ENCODE assay signal across 31 cellular contexts in genomic region chr1:192812420-192813209, GRCh38. TPM values are rescaled to one million over a fixed set of nuclear protein-coding genes. Genes with fewer than 3 reads are reported as not detected.
A peak's percentile ranks its signal among the peaks of the same experiment; 100 is the strongest.
DNase-seq lines count a peak whose midpoint lies in the region; ATAC-seq, FAIRE-seq and TF ChIP-seq lines count a peak whose summit lies in the region.
"Had no signal": no experiment of that assay in that cellular context is flagged by ENCODE, and none has a peak within 500 bp of the region (broad histone marks: within the 10 kb centered on the region; RNA-seq: fewer than 3 reads in every experiment).

No MANE protein-coding gene starts in this region.

- no peaks in the 10 kb centered on the region for H3K36me3 Mint-ChIP-seq in activated CD4-positive, alpha-beta T cell treated with anti-CD3 and anti-CD28 coated beads, Interleukin-2, amount 10 ng/mL, durations not matched to agents 7 days and 5 days (ENCODE audit: low read depth)

- POLR2A ChIA-PET in A549 (lab: Yijun Ruan, JAX) = interaction anchor here (0.6 kb wide), 1 partner anchor 94 kb away, joined by 3 read pairs; no protein-coding TSS in a partner anchor
- POLR2A ChIA-PET in activated CD4-positive, alpha-beta T cell treated with anti-CD3 and anti-CD28 coated beads, Interleukin-2, amount 10 ng/mL, durations not matched to agents 7 days and 5 days (lab: Charles Lee) = interaction anchor here (0.7 kb wide), 1 partner anchor 229 kb away, joined by 4 read pairs; no protein-coding TSS in a partner anchor

- CTCF ChIA-PET in A549 (lab: Yijun Ruan, JAX) = interaction anchor here (1.4 to 8.2 kb wide), 2 partner anchors 205 to 206 kb away, joined by 6 to 85 read pairs; no protein-coding TSS in a partner anchor
- CTCF ChIA-PET in activated CD4-positive, alpha-beta T cell treated with anti-CD3 and anti-CD28 coated beads, Interleukin-2, amount 10 ng/mL, durations not matched to agents 7 days and 5 days (lab: Charles Lee) = interaction anchor here (0.7 to 1.0 kb wide), 2 partner anchors 139 to 246 kb away, joined by 3 read pairs; partner anchors contain the start of genes RO60 and UCHL5

- no peak for TF ChIP-seq POLR2A in A549 (IDR thresholded peaks at IDR 0.05; ENCODE audit: low read length)
- TF ChIP-seq POLR2A in body of pancreas (IDR thresholded peaks at IDR 0.05) = peak in 2 of 3 donors; percentile 60 to 68

- H3K9me3 Mint-ChIP-seq in activated CD4-positive, alpha-beta T cell treated with anti-CD3 and anti-CD28 coated beads, Interleukin-2, amount 10 ng/mL, durations not matched to agents 7 days and 5 days = no peaks in the 10 kb centered on the region
- H3K9me3 Mint-ChIP-seq: activated CD8-positive, alpha-beta T cell treated with anti-CD3 and anti-CD28 coated beads for 36 hours; activated T-helper 1 cell treated with anti-CD3 and anti-CD28 coated beads, Interleukin-12 subunit alpha, Interleukin-12 subunit beta, Interleukin-2, Interleukin-4 antibody, amounts not matched to agents 30 ng/mL and 10 ng/mL and 1 ng/mL, durations not matched to agents 14 hours and 24 hours and 36 hours; brain; T-helper 2 cell treated with Interferon-gamma antibody and Interleukin-4, amounts not matched to agents 5 μg/mL and 100 μg/mL, for 36 hours had no signal

- DNase-seq in A549 (ENCODE audit: low read depth in 1 of 2, low spot score in 1 of 2) = no peak
- DNase-seq in body of pancreas = no peak
- peak; percentile 49 for DNase-seq in iris pigment epithelial cell (ENCODE audit: low read depth)
- no peak for DNase-seq in activated CD4-positive, alpha-beta T cell treated with anti-CD3 and anti-CD28 coated beads, Interleukin-2, amount 10 ng/mL, durations not matched to agents 7 days and 5 days
- DNase-seq in medulla oblongata (ENCODE audit: extremely low spot score) = no peak
- DNase-seq: ACHN; activated CD4-positive, CD25-positive, alpha-beta regulatory T cell treated with anti-CD3 and anti-CD28 coated beads, Interleukin-2, amount 50 U/mL, for 72 hours; activated CD8-positive, alpha-beta memory T cell treated with anti-CD3 and anti-CD28 coated beads, Interleukin-2, amount 50 U/mL, for 48 hours; activated CD8-positive, alpha-beta T cell treated with anti-CD3 and anti-CD28 coated beads for 36 hours; activated naive CD4-positive, alpha-beta T cell treated with Interleukin-2 at 50 U/mL for 16 hours; BE2C; dermis blood vessel endothelial cell; H7; Kasumi-1; NCI-H1694; NCI-H446; NCI-H774; occipital lobe; Peyer's patch; SHP77; stimulated activated CD4-positive, alpha-beta T cell treated with anti-CD3 and anti-CD28 coated beads, Interleukin-1b, Interleukin-23, amount 100 ng/mL, for 48 hours; stimulated activated naive CD4-positive, alpha-beta T cell treated with Interleukin-2 at 50 U/mL for 16 hours had no signal

- no peaks in the 10 kb centered on the region for H3K27me3 Mint-ChIP-seq in activated CD4-positive, alpha-beta T cell treated with anti-CD3 and anti-CD28 coated beads, Interleukin-2, amount 10 ng/mL, durations not matched to agents 7 days and 5 days
- H3K27me3 Mint-ChIP-seq: activated CD8-positive, alpha-beta T cell treated with anti-CD3 and anti-CD28 coated beads for 36 hours had no signal

- TF ChIP-seq CTCF in A549 (IDR thresholded peaks at IDR 0.05) (no peak), body of pancreas (IDR thresholded peaks at IDR 0.05) (no peak)

- H3K4me3 ChIP-seq in A549 (no peak overlapping the region), body of pancreas (no peak overlapping the region), rectal smooth muscle tissue (ENCODE audit: low read length) (no peak overlapping the region)
- H3K4me3 ChIP-seq: thoracic aorta had no signal

- WGBS in A549 (ENCODE audit: missing lambda C conversion rate) = 94% methylated on average over 3 of the region's 3 CpGs
- WGBS in body of pancreas, 2 donors = 92% methylated on average over 3 of the region's 3 CpGs

- H3K4me3 Mint-ChIP-seq in activated CD4-positive, alpha-beta T cell treated with anti-CD3 and anti-CD28 coated beads, Interleukin-2, amount 10 ng/mL, durations not matched to agents 7 days and 5 days = no peak overlapping the region
- H3K4me3 Mint-ChIP-seq: activated CD8-positive, alpha-beta T cell treated with anti-CD3 and anti-CD28 coated beads for 36 hours; activated T-helper 1 cell treated with anti-CD3 and anti-CD28 coated beads, Interleukin-12 subunit alpha, Interleukin-12 subunit beta, Interleukin-2, Interleukin-4 antibody, amounts not matched to agents 30 ng/mL and 10 ng/mL and 1 ng/mL, durations not matched to agents 14 hours and 24 hours and 36 hours; T-helper 2 cell treated with Interferon-gamma antibody and Interleukin-4, amounts not matched to agents 5 μg/mL and 100 μg/mL, for 36 hours had no signal

- H3K27ac Mint-ChIP-seq in activated CD4-positive, alpha-beta T cell treated with anti-CD3 and anti-CD28 coated beads, Interleukin-2, amount 10 ng/mL, durations not matched to agents 7 days and 5 days = no peak overlapping the region
- H3K27ac Mint-ChIP-seq: activated CD8-positive, alpha-beta T cell treated with anti-CD3 and anti-CD28 coated beads for 36 hours; activated T-helper 1 cell treated with anti-CD3 and anti-CD28 coated beads, Interleukin-12 subunit alpha, Interleukin-12 subunit beta, Interleukin-2, Interleukin-4 antibody, amounts not matched to agents 30 ng/mL and 10 ng/mL and 1 ng/mL, durations not matched to agents 14 hours and 24 hours and 36 hours; T-helper 2 cell treated with Interferon-gamma antibody and Interleukin-4, amounts not matched to agents 5 μg/mL and 100 μg/mL, for 36 hours had no signal

- H3K4me1 Mint-ChIP-seq in activated CD4-positive, alpha-beta T cell treated with anti-CD3 and anti-CD28 coated beads, Interleukin-2, amount 10 ng/mL, durations not matched to agents 7 days and 5 days = peaks cover 18% of the 10 kb centered on the region

- H3K27ac ChIP-seq in A549 (no peak overlapping the region), body of pancreas (peak overlapping the region in 1 of 4 donors; percentile 97), rectal smooth muscle tissue (ENCODE audit: low read depth, low read length) (peak overlapping the region; percentile 59)

- H3K27me3 ChIP-seq in body of pancreas (no peaks in the 10 kb centered on the region), rectal smooth muscle tissue (ENCODE audit: control insufficient read depth, insufficient read depth, low read length) (no peaks in the 10 kb centered on the region)
- H3K27me3 ChIP-seq: BE2C, Peyer's patch had no signal

- H3K36me3 ChIP-seq in body of pancreas (replicated peaks in 1 of 2; ENCODE audit: insufficient read depth in 1 of 2, low read depth in 2 of 2) (peaks cover 0 to 5% of the 10 kb centered on the region in 2 donors), rectal smooth muscle tissue (ENCODE audit: control insufficient read depth, insufficient read depth, low read length) (peaks cover 7% of the 10 kb centered on the region)
- H3K36me3 ChIP-seq: thoracic aorta had no signal

- TF ChIP-seq RAD21 in A549 (conservative IDR thresholded peaks at IDR 0.05 in 1 of 2, IDR thresholded peaks at IDR 0.05 in 1 of 2) = no peak

- no peak overlapping the region for H3K4me2 ChIP-seq in A549

- H3K9ac ChIP-seq in rectal smooth muscle tissue (ENCODE audit: low read length) = no peak overlapping the region

- intact Hi-C loops in body of pancreas (cut with DNase I) = no loop called here

- H3K9me3 ChIP-seq in A549 = no peaks in the 10 kb centered on the region
- H3K9me3 ChIP-seq in body of pancreas = no peaks in the 10 kb centered on the region
- H3K9me3 ChIP-seq: BE2C, Peyer's patch, thoracic aorta had no signal

- FAIRE-seq in A549 (lab: Jason Lieb, UNC) = no peak
- FAIRE-seq: endometrium, urothelium cell line had no signal

- no peak for ATAC-seq in A549
- ATAC-seq in body of pancreas = no peak
- ATAC-seq in HG02571 (IDR thresholded peaks at IDR 0.05; ENCODE audit: unreplicated experiment) = no peak
- ATAC-seq in HG02870 (IDR thresholded peaks at IDR 0.05; ENCODE audit: unreplicated experiment) = no peak
- ATAC-seq: activated CD8-positive, alpha-beta T cell treated with anti-CD3 and anti-CD28 coated beads for 36 hours had no signal

- TF ChIP-seq EP300 in A549 (IDR thresholded peaks at IDR 0.05) = no peak

- H3K4me1 ChIP-seq in A549 = peaks cover 24% of the 10 kb centered on the region
- peaks cover 37% of the 10 kb centered on the region for H3K4me1 ChIP-seq in body of pancreas
- H3K4me1 ChIP-seq in rectal smooth muscle tissue (ENCODE audit: control insufficient read depth, insufficient read depth, low read length) = no peaks in the 10 kb centered on the region
- H3K4me1 ChIP-seq: BE2C had no signal

TF ChIP-seq in A549, 52 proteins besides CTCF, POLR2A, EP300 and RAD21 (continues in another document):
- TF ChIP-seq KDM1A (IDR thresholded peaks at IDR 0.05; ENCODE audit: low read depth) (no peak), CBX8 (IDR thresholded peaks at IDR 0.05) (no peak)

RNA-seq across cellular contexts. Expression of gene RGS2, which starts 3.8 kb away (rescaled TPM):
- polyA plus RNA-seq in A549 (2011; rRNA removed) (17.9 and 26.5 TPM in 2 replicates), A549 (2017; fragmentation: RNase III; extraction: RNeasy Plus Mini Kit Qiagen cat#74134 plus additional on column Dnase treatment) (18.4 to 20.1 TPM (median 20.1 TPM) in 3 replicates)
- polyA plus RNA-seq in A549 (2012; cell fraction: cytosol; rRNA removed) = 9.8 and 13.0 TPM in 2 replicates
- 5.4 and 7.8 TPM in 2 replicates for polyA plus RNA-seq in A549 (2012; cell fraction: nucleus; rRNA removed)
- polyA minus RNA-seq in A549 (2011; rRNA and poly(A)+ RNA removed) = 4.5 and 4.8 TPM in 2 replicates
- total RNA-seq in body of pancreas = 10 to 100 TPM; 14.5 to 32.7 TPM
- total RNA-seq in activated CD4-positive, alpha-beta T cell treated with anti-CD3 and anti-CD28 coated beads, Interleukin-2, amount 10 ng/mL, durations not matched to agents 7 days and 5 days = 1 to 10 TPM; 3.4 TPM
